25 cellular contexts compared by ENCODE assay signal in the genomic region with DNA sequence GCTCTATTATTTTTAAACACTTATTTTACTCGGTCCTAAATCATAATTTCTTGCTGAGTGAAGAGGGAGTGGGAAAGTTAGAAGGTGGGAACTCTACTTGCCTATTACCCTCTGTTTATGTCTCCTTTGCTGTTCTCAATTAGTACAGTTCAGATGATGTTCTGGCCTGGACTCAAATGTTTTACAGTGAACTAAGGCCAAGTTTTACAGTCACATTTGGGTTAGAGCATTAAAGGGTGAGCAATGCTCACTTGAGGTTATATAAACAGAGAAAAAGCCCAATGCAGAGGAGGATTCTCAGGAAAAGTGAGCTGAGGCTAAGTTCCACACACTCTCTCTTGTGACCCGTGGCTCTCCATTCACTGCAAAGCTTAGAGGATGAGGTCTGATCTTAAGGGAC.
"Had no signal": no experiment of that assay in that cellular context is flagged by ENCODE, and none has a peak within 500 bp of the region (broad histone marks: within the 10 kb centered on the region; RNA-seq: fewer than 3 reads in every experiment).

No MANE protein-coding gene starts in this region.

- H3K9me3 Mint-ChIP-seq: activated T-cell treated with anti-CD3 and anti-CD28 coated beads, Interleukin-2, amount 50 U/mL, for 24 hours; activated T-helper 2 cell treated with anti-CD3 and anti-CD28 coated beads, Interferon-gamma antibody, Interleukin-2, Interleukin-4, amounts not matched to agents 10 μg/mL and 5 μg/mL and 100 μg/mL, durations not matched to agents 14 hours and 24 hours and 36 hours; immature natural killer cell; natural killer cell had no signal

- H3K4me3 ChIP-seq: colonic mucosa, esophagus squamous epithelium, hepatocyte, left lung, lung, sigmoid colon, upper lobe of left lung had no signal

- H3K4me2 ChIP-seq: hepatocyte had no signal

- H3K4me1 Mint-ChIP-seq: immature natural killer cell had no signal

- DNase-seq: activated CD4-positive, alpha-beta T cell treated with anti-CD3 and anti-CD28 coated beads, Interleukin-2, amount 50 U/mL, for 1 hour; activated CD4-positive, CD25-positive, alpha-beta regulatory T cell treated with anti-CD3 and anti-CD28 coated beads, Interleukin-2, amount 50 U/mL, for 72 hours; activated naive CD4-positive, alpha-beta T cell; activated T-cell treated with anti-CD3 and anti-CD28 coated beads, Interleukin-2, amount 50 U/mL, for 24 hours; central memory CD4-positive, alpha-beta T cell; colonic mucosa; esophagus squamous epithelium; glutamatergic neuron; immature natural killer cell; kidney glomerular epithelial cell; left lung; midbrain; natural killer cell; retina; sigmoid colon; stimulated activated CD4-positive, alpha-beta T cell treated with anti-CD3 and anti-CD28 coated beads, Interleukin-2, amount 100 ng/mL, for 48 hours; stimulated activated naive CD4-positive, alpha-beta T cell treated with Interleukin-2 at 50 U/mL for 16 hours; SW 1271 had no signal

- H3K9me3 ChIP-seq: colonic mucosa, esophagus squamous epithelium, left lung, sigmoid colon, upper lobe of left lung had no signal

- H3K27ac Mint-ChIP-seq: activated T-cell treated with anti-CD3 and anti-CD28 coated beads, Interleukin-2, amount 50 U/mL, for 24 hours; activated T-helper 2 cell treated with anti-CD3 and anti-CD28 coated beads, Interferon-gamma antibody, Interleukin-2, Interleukin-4, amounts not matched to agents 10 μg/mL and 5 μg/mL and 100 μg/mL, durations not matched to agents 14 hours and 24 hours and 36 hours; natural killer cell; progenitor cell of endocrine pancreas had no signal

- H3K36me3 ChIP-seq: colonic mucosa had no signal

- H2AFZ ChIP-seq: hepatocyte had no signal

- H3K27me3 ChIP-seq: colonic mucosa, esophagus squamous epithelium, hepatocyte, left lung, sigmoid colon, upper lobe of left lung had no signal

- H3K79me2 ChIP-seq: hepatocyte had no signal

- H3K27ac ChIP-seq: colonic mucosa, esophagus squamous epithelium, hepatocyte, left lung, upper lobe of left lung, VCaP had no signal

- H3K4me3 Mint-ChIP-seq: activated naive CD8-positive, alpha-beta T cell; activated T-cell treated with anti-CD3 and anti-CD28 coated beads, Interleukin-2, amount 50 U/mL, for 24 hours; immature natural killer cell; natural killer cell had no signal

- H3K27me3 Mint-ChIP-seq: activated naive CD8-positive, alpha-beta T cell; activated T-cell treated with anti-CD3 and anti-CD28 coated beads, Interleukin-2, amount 50 U/mL, for 24 hours; progenitor cell of endocrine pancreas had no signal

- H3K4me1 ChIP-seq: colonic mucosa, left lung had no signal
